8 cellular contexts compared by ENCODE assay signal in genomic region chr6:34248198-34248726, GRCh38. TPM values are rescaled to one million over a fixed set of nuclear protein-coding genes. Genes with fewer than 3 reads are reported as not detected.
A peak's percentile ranks its signal among the peaks of the same experiment; 100 is the strongest.
DNase-seq lines count a peak whose midpoint lies in the region; ATAC-seq and TF ChIP-seq lines count a peak whose summit lies in the region.

No MANE protein-coding gene starts in this region.

- no peaks in the 10 kb centered on the region for H3K9me3 ChIP-seq in A673 (ENCODE audit: low read depth, low read length, poor library complexity, severe bottlenecking)

- H3K4me1 ChIP-seq in A673 (ENCODE audit: insufficient read depth, low read length, poor library complexity, severe bottlenecking) = peaks cover 20% of the 10 kb centered on the region

- H3K36me3 ChIP-seq in A673 (ENCODE audit: insufficient read depth, low read length, poor library complexity, severe bottlenecking) (peaks cover 3% of the 10 kb centered on the region), kidney epithelial cell (ENCODE audit: control insufficient read depth, insufficient read depth, low read length) (peaks cover 1% of the 10 kb centered on the region)

- TSS peak; percentile 69 for BruUV-seq in A673 (replicated peaks; lab: Mats Ljungman, UMichigan)

- peak overlapping the region; percentile 72 for H3K27ac ChIP-seq in A673 (ENCODE audit: low read depth, low read length, poor library complexity, severe bottlenecking)
- H3K27ac ChIP-seq in caudate nucleus (ENCODE audit: low read depth, low read length) = peak overlapping the region; percentile 95

- DNase-seq in A673 (ENCODE audit: low spot score) = no peak
- DNase-seq in GM13977 (ENCODE audit: low spot score) = peak; percentile 67
- DNase-seq in SW 1271 (lab: John Stamatoyannopoulos, UW) = peak; percentile 42 to 73
- DNase-seq in caudate nucleus (lab: John Stamatoyannopoulos, UW) = peak in 14 of 61 donors; percentile 8 to 60 (median 44)
- DNase-seq in kidney epithelial cell (ENCODE audit: low read depth) = no peak
- peak; percentile 73 for DNase-seq in stimulated activated CD8-positive, alpha-beta memory T cell treated with anti-CD3 and anti-CD28 coated beads, Interleukin-4, amount 100 ng/mL, for 48 hours
- DNase-seq in HCEC 1CT = no peak

- CTCF ChIA-PET in A673 (lab: Charles Lee) = interaction anchor here (0.6 to 1.9 kb wide), 3 partner anchors 52 to 172 kb away, joined by 3 to 34 read pairs (median 5); no protein-coding TSS in a partner anchor

- ATAC-seq in HG03039 (IDR thresholded peaks at IDR 0.05; ENCODE audit: unreplicated experiment) = peak; percentile 8

- intact Hi-C loops in A673 (cut with micrococcal nuclease; ENCODE audit: unreplicated experiment) = loop anchor here (5.0 kb wide), 1 partner anchor 359 kb away; no protein-coding TSS in a partner anchor

- in situ Hi-C loops in GM13977 (cut with MboI; ENCODE audit: low pct_unique_long_range_greater_than_20kb, low sequenced_read_pairs, unreplicated experiment) = loop anchor here (25.0 kb wide), 1 partner anchor 364 kb away; no protein-coding TSS in a partner anchor

- no peak for TF ChIP-seq CTCF in A673 (conservative IDR thresholded peaks at IDR 0.05; ENCODE audit: low read depth, low read length)
- TF ChIP-seq CTCF in GM13977 (IDR thresholded peaks at IDR 0.05; ENCODE audit: extremely low read depth, insufficient read depth, missing control alignments) = no peak
- no peak for TF ChIP-seq CTCF in kidney epithelial cell (IDR thresholded peaks at IDR 0.05; ENCODE audit: insufficient read depth, low read length, poor library complexity, severe bottlenecking)

- H3K27me3 ChIP-seq in A673 (replicated peaks; ENCODE audit: insufficient read depth, low read depth, low read length, poor library complexity) (no peaks in the 10 kb centered on the region), kidney epithelial cell (ENCODE audit: control insufficient read depth, insufficient read depth, low read length) (no peaks in the 10 kb centered on the region)

- peak overlapping the region; percentile 81 for H3K4me3 ChIP-seq in A673 (ENCODE audit: low read depth, low read length, poor library complexity, severe bottlenecking)
- H3K4me3 ChIP-seq in kidney epithelial cell (ENCODE audit: low read depth, low read length) = peak overlapping the region; percentile 57

- POLR2A ChIA-PET in A673 (lab: Charles Lee; ENCODE audit: low non-redundant PET) = no interaction called here

RNA-seq across cellular contexts. Expression of gene SMIM29, which starts 0.5 kb away (rescaled TPM):
- total RNA-seq in A673 (2021) = 19.1 and 24.0 TPM in 2 replicates
- 33.2 and 38.8 TPM in 2 replicates for total RNA-seq in kidney epithelial cell

RNA-seq across cellular contexts. Expression of gene HMGA1, which starts 11.6 kb away (rescaled TPM):
- total RNA-seq in A673 (2021) (248 and 290 TPM in 2 replicates), kidney epithelial cell (1,060 and 1,220 TPM in 2 replicates)

Comparison
In these comparisons a context has a peak if more than half of its experiments do, and no peak if none do; other contexts are left out.
1. DNase-seq: peak in GM13977 (single experiment), SW 1271 (2 of 2) and stimulated activated CD8-positive, alpha-beta memory T cell treated with anti-CD3 and anti-CD28 coated beads, Interleukin-4, amount 100 ng/mL, for 48 hours (single experiment); none in A673 (single experiment), kidney epithelial cell (single experiment) and HCEC 1CT (single experiment).